In genomic region chr3:149415484-149415883, GRCh38 we compare ENCODE assay signal across 19 cellular contexts. TPM values are rescaled to one million over a fixed set of nuclear protein-coding genes. Genes with fewer than 3 reads are reported as not detected.
DNase-seq lines count a peak whose midpoint lies in the region; ATAC-seq and TF ChIP-seq lines count a peak whose summit lies in the region.
"Had no signal": no experiment of that assay in that cellular context is flagged by ENCODE, and none has a peak within 500 bp of the region (broad histone marks: within the 10 kb centered on the region; RNA-seq: fewer than 3 reads in every experiment).

No MANE protein-coding gene starts in this region.

- POLR2A ChIA-PET in HEK293 (lab: Yijun Ruan, JAX): no interaction called here

- H3K9me3 Mint-ChIP-seq in type B pancreatic cell: no peaks in the 10 kb centered on the region
- H3K9me3 Mint-ChIP-seq: activated naive CD8-positive, alpha-beta T cell treated with anti-CD3 and anti-CD28 coated beads, Interleukin-2, amount 50 U/mL, for 24 hours; activated T-helper 2 cell treated with anti-CD3 and anti-CD28 coated beads, Interferon-gamma antibody, Interleukin-2, Interleukin-4, amounts not matched to agents 10 μg/mL and 5 μg/mL and 100 μg/mL, durations not matched to agents 14 hours and 24 hours and 36 hours had no signal

- no peaks in the 10 kb centered on the region for H3K36me3 ChIP-seq in HEK293 (ENCODE audit: control insufficient read depth in 2 of 2, insufficient read depth in 1 of 2, low read length in 2 of 2)
- H3K36me3 ChIP-seq: pancreas, SJSA1 had no signal

- peak; percentile 65 for DNase-seq in NOMO-1 treated with dmso at 0.1 percent for 144 hours (lab: John Stamatoyannopoulos, UW; ENCODE audit: unreplicated experiment)
- DNase-seq in coronary artery (ENCODE audit: low spot score): no peak
- no peak for DNase-seq in type B pancreatic cell (ENCODE audit: extremely low spot score, unreplicated experiment)
- no peak for DNase-seq in NCI-H2081 treated with DMSO at 0.1 percent for 48 hours (lab: John Stamatoyannopoulos, UW)
- DNase-seq: activated naive CD8-positive, alpha-beta T cell treated with anti-CD3 and anti-CD28 coated beads, Interleukin-2, amount 50 U/mL, for 24 hours; central memory CD4-positive, alpha-beta T cell; head of caudate nucleus; KBM-7; NCI-H1092; NCI-H524 treated with DMSO at 0.1 percent for 48 hours; pancreas; PC-9 had no signal

- CTCF ChIA-PET in HEK293 (lab: Yijun Ruan, JAX): interaction anchor here (1.5 kb wide), 1 partner anchor 63 kb away, joined by 7 read pairs; no protein-coding TSS in a partner anchor

- peak overlapping the region; percentile 49 for H3K27ac Mint-ChIP-seq in type B pancreatic cell
- H3K27ac Mint-ChIP-seq: activated naive CD8-positive, alpha-beta T cell treated with anti-CD3 and anti-CD28 coated beads, Interleukin-2, amount 50 U/mL, for 24 hours; activated T-helper 2 cell treated with anti-CD3 and anti-CD28 coated beads, Interferon-gamma antibody, Interleukin-2, Interleukin-4, amounts not matched to agents 10 μg/mL and 5 μg/mL and 100 μg/mL, durations not matched to agents 14 hours and 24 hours and 36 hours had no signal

- peaks cover 8% of the 10 kb centered on the region for H3K4me1 Mint-ChIP-seq in type B pancreatic cell (ENCODE audit: unreplicated experiment)
- H3K4me1 Mint-ChIP-seq: activated naive CD8-positive, alpha-beta T cell treated with anti-CD3 and anti-CD28 coated beads, Interleukin-2, amount 50 U/mL, for 24 hours had no signal

- H3K4me1 ChIP-seq in HEK293 (ENCODE audit: control insufficient read depth, insufficient read depth, low read length): peaks cover 10% of the 10 kb centered on the region; the same call in 1 of the 2 replicates
- H3K4me1 ChIP-seq: SJSA1 had no signal

- TF ChIP-seq CTCF in HEK293 (tag by site-specific recombination; IDR thresholded peaks at IDR 0.05) (no peak), coronary artery (IDR thresholded peaks at IDR 0.05) (no peak), type B pancreatic cell (conservative IDR thresholded peaks at IDR 0.05) (no peak)

- H3K27ac ChIP-seq in HEK293 (ENCODE audit: extremely low read depth, low read depth, low read length) (no peak overlapping the region), coronary artery (peak overlapping the region; percentile 68 to 88)
- H3K27ac ChIP-seq: pancreas, PC-9, SJSA1 had no signal

- H3K27me3 Mint-ChIP-seq in type B pancreatic cell: no peaks in the 10 kb centered on the region

- no peak for ATAC-seq in GM21529 (IDR thresholded peaks at IDR 0.05; ENCODE audit: unreplicated experiment)
- ATAC-seq in HG03521 (IDR thresholded peaks at IDR 0.05; ENCODE audit: unreplicated experiment): no peak
- ATAC-seq: activated CD4-positive, CD25-positive, alpha-beta regulatory T cell treated with anti-CD3 and anti-CD28 coated beads, Interleukin-2, amount 50 U/mL, for 24 hours; activated naive CD8-positive, alpha-beta T cell treated with anti-CD3 and anti-CD28 coated beads, Interleukin-2, amount 50 U/mL, for 24 hours had no signal

- H3K4me3 ChIP-seq in HEK293 (ENCODE audit: low read depth, low read length): no peak overlapping the region
- no peak overlapping the region for H3K4me3 ChIP-seq in coronary artery
- H3K4me3 ChIP-seq: lung, pancreas, PC-9, SJSA1 had no signal

- no peak overlapping the region for H3K4me3 Mint-ChIP-seq in type B pancreatic cell
- H3K4me3 Mint-ChIP-seq: activated naive CD8-positive, alpha-beta T cell treated with anti-CD3 and anti-CD28 coated beads, Interleukin-2, amount 50 U/mL, for 24 hours had no signal

- no peaks in the 10 kb centered on the region for H3K9me3 ChIP-seq in HEK293 (ENCODE audit: control insufficient read depth, insufficient read depth, low read depth, low read length)
- H3K9me3 ChIP-seq: pancreas, SJSA1 had no signal

- H3K36me3 Mint-ChIP-seq in type B pancreatic cell: no peaks in the 10 kb centered on the region

TF ChIP-seq in HEK293, 187 proteins besides CTCF, POLR2A, EP300 and RAD21 (continues in another document):
- TF ChIP-seq ZXDB (tag by site-specific recombination; IDR thresholded peaks at IDR 0.05): 0 out of 2 replicates have a peak, but pooled peaks have one; percentile 28
- no peak for TF ChIP-seq GLIS2 (tag by site-specific recombination; IDR thresholded peaks at IDR 0.05)
- no peak for TF ChIP-seq GLI2 (tag by site-specific recombination; IDR thresholded peaks at IDR 0.05; ENCODE audit: borderline replicate concordance, low read depth)
- no peak for TF ChIP-seq ZNF221 (tag by site-specific recombination; IDR thresholded peaks at IDR 0.05; ENCODE audit: borderline replicate concordance)
- TF ChIP-seq, protein P1, sequence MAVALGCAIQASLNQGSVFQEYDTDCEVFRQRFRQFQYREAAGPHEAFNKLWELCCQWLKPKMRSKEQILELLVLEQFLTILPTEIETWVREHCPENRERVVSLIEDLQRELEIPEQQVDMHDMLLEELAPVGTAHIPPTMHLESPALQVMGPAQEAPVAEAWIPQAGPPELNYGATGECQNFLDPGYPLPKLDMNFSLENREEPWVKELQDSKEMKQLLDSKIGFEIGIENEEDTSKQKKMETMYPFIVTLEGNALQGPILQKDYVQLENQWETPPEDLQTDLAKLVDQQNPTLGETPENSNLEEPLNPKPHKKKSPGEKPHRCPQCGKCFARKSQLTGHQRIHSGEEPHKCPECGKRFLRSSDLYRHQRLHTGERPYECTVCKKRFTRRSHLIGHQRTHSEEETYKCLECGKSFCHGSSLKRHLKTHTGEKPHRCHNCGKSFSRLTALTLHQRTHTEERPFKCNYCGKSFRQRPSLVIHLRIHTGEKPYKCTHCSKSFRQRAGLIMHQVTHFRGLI (tag by site-specific recombination; IDR thresholded peaks at IDR 0.05): peak; percentile 42; the same call in 1 of the 2 replicates
- TF ChIP-seq WT1 (tag by site-specific recombination; IDR thresholded peaks at IDR 0.05): peak; percentile 54; the same call in 1 of the 2 replicates
- TF ChIP-seq ZNF629 (tag by site-specific recombination; IDR thresholded peaks at IDR 0.05): peak; percentile 71
- TF ChIP-seq ZNF510 (tag by site-specific recombination; IDR thresholded peaks at IDR 0.05; ENCODE audit: insufficient replicate concordance): no peak
- TF ChIP-seq ZNF423 (tag by site-specific recombination; IDR thresholded peaks at IDR 0.05): no peak
- no peak for TF ChIP-seq YY1 (tag by site-specific recombination; IDR thresholded peaks at IDR 0.05)
- no peak for TF ChIP-seq PRDM6 (tag by site-specific recombination; IDR thresholded peaks at IDR 0.05)
- no peak for TF ChIP-seq ZNF274 (IDR thresholded peaks at IDR 0.05; ENCODE audit: low read length)
- TF ChIP-seq ZNF274 (tag by site-specific recombination; IDR thresholded peaks at IDR 0.05; ENCODE audit: borderline replicate concordance): no peak
- 0 out of 2 replicates have a peak, but pooled peaks have one; percentile 23 for TF ChIP-seq KLF8 (tag by site-specific recombination; IDR thresholded peaks at IDR 0.05)
- no peak for TF ChIP-seq ZNF664 (tag by site-specific recombination; IDR thresholded peaks at IDR 0.05)
- no peak for TF ChIP-seq ZNF626 (tag by site-specific recombination; IDR thresholded peaks at IDR 0.05)
- TF ChIP-seq, protein P2, sequence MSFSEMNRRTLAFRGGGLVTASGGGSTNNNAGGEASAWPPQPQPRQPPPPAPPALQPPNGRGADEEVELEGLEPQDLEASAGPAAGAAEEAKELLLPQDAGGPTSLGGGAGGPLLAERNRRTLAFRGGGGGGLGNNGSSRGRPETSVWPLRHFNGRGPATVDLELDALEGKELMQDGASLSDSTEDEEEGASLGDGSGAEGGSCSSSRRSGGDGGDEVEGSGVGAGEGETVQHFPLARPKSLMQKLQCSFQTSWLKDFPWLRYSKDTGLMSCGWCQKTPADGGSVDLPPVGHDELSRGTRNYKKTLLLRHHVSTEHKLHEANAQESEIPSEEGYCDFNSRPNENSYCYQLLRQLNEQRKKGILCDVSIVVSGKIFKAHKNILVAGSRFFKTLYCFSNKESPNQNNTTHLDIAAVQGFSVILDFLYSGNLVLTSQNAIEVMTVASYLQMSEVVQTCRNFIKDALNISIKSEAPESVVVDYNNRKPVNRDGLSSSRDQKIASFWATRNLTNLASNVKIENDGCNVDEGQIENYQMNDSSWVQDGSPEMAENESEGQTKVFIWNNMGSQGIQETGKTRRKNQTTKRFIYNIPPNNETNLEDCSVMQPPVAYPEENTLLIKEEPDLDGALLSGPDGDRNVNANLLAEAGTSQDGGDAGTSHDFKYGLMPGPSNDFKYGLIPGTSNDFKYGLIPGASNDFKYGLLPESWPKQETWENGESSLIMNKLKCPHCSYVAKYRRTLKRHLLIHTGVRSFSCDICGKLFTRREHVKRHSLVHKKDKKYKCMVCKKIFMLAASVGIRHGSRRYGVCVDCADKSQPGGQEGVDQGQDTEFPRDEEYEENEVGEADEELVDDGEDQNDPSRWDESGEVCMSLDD (tag by site-specific recombination; IDR thresholded peaks at IDR 0.05): no peak
- TF ChIP-seq SP2 (tag by site-specific recombination; IDR thresholded peaks at IDR 0.05): 0 out of 2 replicates have a peak, but pooled peaks have one; percentile 24
- TF ChIP-seq ZNF350 (tag by site-specific recombination; IDR thresholded peaks at IDR 0.05): no peak
- TF ChIP-seq ZNF416 (tag by site-specific recombination; IDR thresholded peaks at IDR 0.05): no peak
- TF ChIP-seq OVOL3 (tag by site-specific recombination; IDR thresholded peaks at IDR 0.05): no peak
- TF ChIP-seq ZNF670 (tag by site-specific recombination; IDR thresholded peaks at IDR 0.05; ENCODE audit: low read depth): no peak

RNA-seq across cellular contexts. Expression of gene TM4SF1, which starts 38.0 kb away (rescaled TPM):
- total RNA-seq in type B pancreatic cell (ENCODE audit: low replicate concordance): 39.4 and 82.3 TPM in 2 replicates
- total RNA-seq: activated T-helper 2 cell treated with anti-CD3 and anti-CD28 coated beads, Interferon-gamma antibody, Interleukin-2, Interleukin-4, amounts not matched to agents 10 μg/mL and 5 μg/mL and 100 μg/mL, durations not matched to agents 14 hours and 24 hours and 36 hours had no signal

RNA-seq across cellular contexts. Expression of gene TM4SF4, which starts 59.0 kb away (rescaled TPM):
- total RNA-seq in type B pancreatic cell (ENCODE audit: low replicate concordance): 18.1 and 97.1 TPM in 2 replicates
- total RNA-seq: activated T-helper 2 cell treated with anti-CD3 and anti-CD28 coated beads, Interferon-gamma antibody, Interleukin-2, Interleukin-4, amounts not matched to agents 10 μg/mL and 5 μg/mL and 100 μg/mL, durations not matched to agents 14 hours and 24 hours and 36 hours; PC-9; SJSA1 had no signal
